8 cellular contexts compared by ENCODE assay signal in the genomic region with DNA sequence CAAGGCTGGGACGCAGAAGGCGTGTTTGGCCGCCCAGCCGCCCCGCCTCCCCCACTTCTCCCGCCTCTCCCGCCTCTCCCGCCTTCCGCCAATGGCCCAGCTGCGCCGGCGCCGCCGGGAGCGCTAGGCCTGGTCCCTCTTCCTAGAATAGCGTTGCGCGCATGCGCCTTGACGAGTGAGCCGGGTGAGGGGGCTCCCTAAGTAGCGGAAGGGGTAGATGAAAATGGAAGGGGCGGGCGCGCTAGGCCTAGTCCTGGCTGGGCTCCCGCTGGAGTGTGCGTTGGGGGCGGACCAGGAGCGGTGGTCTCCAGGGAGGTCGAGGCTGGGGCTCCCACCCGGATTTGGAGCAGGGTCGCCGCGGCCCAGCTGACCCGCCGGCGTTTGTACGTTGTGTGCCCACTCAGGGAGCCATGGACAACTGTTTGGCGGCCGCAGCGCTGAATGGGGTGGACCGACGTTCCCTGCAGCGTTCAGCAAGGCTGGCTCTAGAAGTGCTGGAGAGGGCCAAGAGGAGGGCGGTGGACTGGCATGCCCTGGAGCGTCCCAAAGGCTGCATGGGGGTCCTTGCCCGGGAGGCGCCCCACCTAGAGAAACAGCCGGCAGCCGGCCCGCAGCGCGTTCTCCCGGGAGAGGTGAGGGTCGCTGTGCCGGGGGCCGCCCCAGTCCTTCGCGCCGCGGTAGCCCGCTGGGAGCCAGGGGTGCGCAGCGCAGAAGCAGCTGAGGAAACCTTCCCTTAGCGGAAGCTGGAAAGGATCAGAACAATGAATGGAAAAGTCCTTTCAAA. TPM values are rescaled to one million over a fixed set of nuclear protein-coding genes. Genes with fewer than 3 reads are reported as not detected.
A peak's percentile ranks its signal among the peaks of the same experiment; 100 is the strongest.
DNase-seq lines count a peak whose midpoint lies in the region; ATAC-seq and TF ChIP-seq lines count a peak whose summit lies in the region.

A gene with protein sequence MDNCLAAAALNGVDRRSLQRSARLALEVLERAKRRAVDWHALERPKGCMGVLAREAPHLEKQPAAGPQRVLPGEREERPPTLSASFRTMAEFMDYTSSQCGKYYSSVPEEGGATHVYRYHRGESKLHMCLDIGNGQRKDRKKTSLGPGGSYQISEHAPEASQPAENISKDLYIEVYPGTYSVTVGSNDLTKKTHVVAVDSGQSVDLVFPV (plus strand): TSS at position 150 of the 784 bp plus-strand sequence. CDS start 261 bp downstream, at position 411.

- H3K27me3 ChIP-seq in BE2C, result no peaks in the 10 kb centered on the region

- H3K36me3 ChIP-seq in BE2C, result no peaks in the 10 kb centered on the region

- ATAC-seq in HG03520 (IDR thresholded peaks at IDR 0.05; ENCODE audit: unreplicated experiment), result peak; percentile 66

- H3K9me3 ChIP-seq in BE2C, result no peaks in the 10 kb centered on the region

- DNase-seq in BE2C (peak; percentile 96), GM19240 (ENCODE audit: insufficient read length, low spot score) (peak; percentile 77), NCI-H69 (lab: John Stamatoyannopoulos, UW) (peak; percentile 99), cortex of kidney (lab: John Stamatoyannopoulos, UW) (peak; percentile 47), left kidney (ENCODE audit: low read depth, low spot score) (peak; percentile 99)
- DNase-seq in activated CD4-positive, alpha-beta T cell treated with anti-CD3 and anti-CD28 coated beads, Interleukin-2, amount 50 U/mL, for 1 hour, result peak; percentile 64
- peak; percentile 87 for DNase-seq in stimulated activated CD4-positive, alpha-beta T cell treated with anti-CD3 and anti-CD28 coated beads, Interleukin-1b, Interleukin-23, amount 100 ng/mL, for 48 hours

- H3K4me1 ChIP-seq in BE2C, result no peaks in the 10 kb centered on the region; the same call in 1 of the 2 replicates

- no peak for TF ChIP-seq CTCF in BE2C (IDR thresholded peaks at IDR 0.05; ENCODE audit: low read depth, low read length)

- H3K4me3 ChIP-seq in BE2C (ENCODE audit: low read depth, low read length), result peak within 1 kb of the TSS; percentile 71

RNA-seq across cellular contexts. Expression of the gene that starts here (rescaled TPM):
- polyA plus RNA-seq in BE2C (2012; ENCODE audit: insufficient read depth, insufficient read length, low read depth), result 27.9 TPM

Comparison
In these comparisons a context has a peak if more than half of its experiments do, and no peak if none do; other contexts are left out.
1. Peak in every context shown above with its lines: DNase-seq, ATAC-seq and H3K4me3 ChIP-seq.
2. DNase-seq: peak in every context shown above with its lines; median percentile 99 in NCI-H69; 99 in left kidney; 96 in BE2C; 87 in stimulated activated CD4-positive, alpha-beta T cell treated with anti-CD3 and anti-CD28 coated beads, Interleukin-1b, Interleukin-23, amount 100 ng/mL, for 48 hours; 77 in GM19240; 64 in activated CD4-positive, alpha-beta T cell treated with anti-CD3 and anti-CD28 coated beads, Interleukin-2, amount 50 U/mL, for 1 hour; 47 in cortex of kidney.